ENCODE assay signal across 19 cellular contexts in the genomic region with DNA sequence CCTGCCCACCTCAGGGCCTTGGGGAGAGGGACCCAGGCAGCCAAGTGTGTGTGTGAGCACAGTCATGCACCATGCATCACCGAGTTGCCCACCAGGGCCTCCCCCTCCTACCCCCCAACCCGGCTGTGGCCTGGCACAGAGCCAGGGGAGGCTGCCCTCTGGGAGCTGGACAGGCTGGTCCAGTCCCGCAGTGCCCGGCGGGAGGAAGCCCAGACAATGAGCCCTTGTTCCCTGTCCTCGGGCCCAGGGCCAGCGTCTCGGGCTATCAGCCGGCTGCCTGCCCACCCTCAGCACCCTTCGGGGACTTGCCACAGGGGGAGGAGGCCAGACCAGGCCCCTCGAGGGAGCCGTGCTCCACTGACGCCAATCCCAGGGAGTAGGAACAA. TPM values are rescaled to one million over a fixed set of nuclear protein-coding genes. Genes with fewer than 3 reads are reported as not detected.
DNase-seq lines count a peak whose midpoint lies in the region; ATAC-seq, FAIRE-seq and TF ChIP-seq lines count a peak whose summit lies in the region.
"Had no signal": no experiment of that assay in that cellular context is flagged by ENCODE, and none has a peak within 500 bp of the region (broad histone marks: within the 10 kb centered on the region; RNA-seq: fewer than 3 reads in every experiment).

No MANE protein-coding gene starts in this region.

- H3K9me3 Mint-ChIP-seq in astrocyte (ENCODE audit: unreplicated experiment): no peaks in the 10 kb centered on the region
- H3K9me3 Mint-ChIP-seq: immature natural killer cell; stimulated activated naive CD8-positive, alpha-beta T cell treated with anti-CD3 and anti-CD28 coated beads, Interleukin-15, Interleukin-2, amounts not matched to agents 100 ng/mL and 50 ng/mL, for 24 hours had no signal

- H3K36me3 ChIP-seq in astrocyte (ENCODE audit: insufficient read depth, low read length) (no peaks in the 10 kb centered on the region), vagina (peaks cover 0 to 18% of the 10 kb centered on the region in 2 donors)
- H3K36me3 ChIP-seq: gastrocnemius medialis had no signal

- H3K36me3 Mint-ChIP-seq in astrocyte (ENCODE audit: low read depth, unreplicated experiment): peaks cover 1% of the 10 kb centered on the region
- H3K36me3 Mint-ChIP-seq: immature natural killer cell had no signal

- H3K4me1 ChIP-seq in astrocyte (ENCODE audit: insufficient read depth, low read length) (peaks cover 21% of the 10 kb centered on the region), vagina (peaks cover 11% of the 10 kb centered on the region)
- H3K4me1 ChIP-seq: gastrocnemius medialis had no signal

- H3K4me2 ChIP-seq in astrocyte (ENCODE audit: low read length): peak overlapping the region; percentile 26

- no peak for FAIRE-seq in astrocyte (lab: Jason Lieb, UNC)

- no peaks in the 10 kb centered on the region for H4K20me1 ChIP-seq in astrocyte (ENCODE audit: insufficient read depth, low read length)

- no peak for TF ChIP-seq POLR2A in vagina (IDR thresholded peaks at IDR 0.05)

- H3K27me3 ChIP-seq in astrocyte (ENCODE audit: insufficient read depth, low read length) (no peaks in the 10 kb centered on the region), vagina (no peaks in the 10 kb centered on the region)
- H3K27me3 ChIP-seq: gastrocnemius medialis had no signal

- H3K79me2 ChIP-seq in astrocyte (ENCODE audit: insufficient read depth, low read length): no peaks in the 10 kb centered on the region

- H2AFZ ChIP-seq in astrocyte (ENCODE audit: low read depth, low read length): peak overlapping the region; percentile 41

- H3K27ac Mint-ChIP-seq in astrocyte (ENCODE audit: unreplicated experiment): no peak overlapping the region
- H3K27ac Mint-ChIP-seq: activated naive CD8-positive, alpha-beta T cell; stimulated activated naive CD8-positive, alpha-beta T cell treated with anti-CD3 and anti-CD28 coated beads, Interleukin-15, Interleukin-2, amounts not matched to agents 100 ng/mL and 50 ng/mL, for 24 hours had no signal

- no peak overlapping the region for H3K27ac ChIP-seq in astrocyte (ENCODE audit: low read depth, low read length)
- no peak overlapping the region for H3K27ac ChIP-seq in vagina
- H3K27ac ChIP-seq: gastrocnemius medialis had no signal

- peak; percentile 73 for DNase-seq in HT-29 (ENCODE audit: low spot score)
- no peak for DNase-seq in astrocyte (ENCODE audit: low read depth)
- peak; percentile 75 for DNase-seq in kidney tubule cell (ENCODE audit: low spot score)
- DNase-seq in sciatic nerve (ENCODE audit: low spot score): peak; percentile 89
- no peak for DNase-seq in A172 (ENCODE audit: low spot score)
- no peak for DNase-seq in vagina (ENCODE audit: extremely low spot score in 2 of 2)
- no peak for DNase-seq in NCI-H1930 (lab: John Stamatoyannopoulos, UW)
- DNase-seq: activated CD4-positive, alpha-beta T cell treated with anti-CD3 and anti-CD28 coated beads for 4 hours; AML-193; gastrocnemius medialis; immature natural killer cell; Kasumi-1; NCI-H1417 treated with DMSO at 0.1 percent for 48 hours; NCI-H226; stimulated activated CD4-positive, alpha-beta T cell treated with anti-CD3 and anti-CD28 coated beads, Interleukin-12 subunit alpha, Interleukin-12 subunit beta, amount 100 ng/mL, for 4 hours; T1000 had no signal

- H3K9me3 ChIP-seq in astrocyte (ENCODE audit: insufficient read depth, low read depth, low read length) (no peaks in the 10 kb centered on the region), vagina (no peaks in the 10 kb centered on the region)
- H3K9me3 ChIP-seq: gastrocnemius medialis had no signal

- H3K9ac ChIP-seq in astrocyte (ENCODE audit: low read length): peak overlapping the region; percentile 10

- TF ChIP-seq CTCF in astrocyte (IDR thresholded peaks at IDR 0.05; ENCODE audit: insufficient read depth, low read depth, low read length): no peak
- TF ChIP-seq CTCF in vagina (IDR thresholded peaks at IDR 0.05): no peak

- H3K4me3 Mint-ChIP-seq in astrocyte (ENCODE audit: unreplicated experiment): no peak overlapping the region
- H3K4me3 Mint-ChIP-seq: activated naive CD8-positive, alpha-beta T cell; immature natural killer cell; stimulated activated naive CD8-positive, alpha-beta T cell treated with anti-CD3 and anti-CD28 coated beads, Interleukin-15, Interleukin-2, amounts not matched to agents 100 ng/mL and 50 ng/mL, for 24 hours had no signal

- no peaks in the 10 kb centered on the region for H3K27me3 Mint-ChIP-seq in astrocyte (ENCODE audit: low read depth, unreplicated experiment)

- H3K4me3 ChIP-seq in astrocyte (ENCODE audit: insufficient read depth, low read depth, low read length) (no peak overlapping the region), vagina (no peak overlapping the region)
- H3K4me3 ChIP-seq: gastrocnemius medialis had no signal

- ATAC-seq in sciatic nerve (peak; percentile 51), HG03442 (IDR thresholded peaks at IDR 0.05; ENCODE audit: unreplicated experiment) (no peak)
- ATAC-seq: gastrocnemius medialis had no signal

- peaks cover 10% of the 10 kb centered on the region for H3K4me1 Mint-ChIP-seq in astrocyte (ENCODE audit: low read depth, unreplicated experiment)

- intact Hi-C loops in sciatic nerve (cut with DNase I) (no loop called here), vagina (cut with DNase I) (no loop called here)

RNA-seq across cellular contexts. Expression of gene LRRC75B, which starts 4.5 kb away (rescaled TPM):
- 11.7 and 13.5 TPM in 2 replicates for total RNA-seq in HT-29 (2014; rRNA removed; shearing (Covaris generic))
- total RNA-seq in astrocyte: 5.1 and 6.2 TPM in 2 replicates
- total RNA-seq in sciatic nerve: 17.5 TPM
- 1.4 and 5.0 TPM in 2 replicates for total RNA-seq in A172 (2014; rRNA removed; shearing (Covaris generic))
- total RNA-seq in vagina: 17.9 TPM

RNA-seq across cellular contexts. Expression of gene GGT1, which starts 14.6 kb away (rescaled TPM):
- 15.1 and 27.1 TPM in 2 replicates for total RNA-seq in HT-29 (2014; rRNA removed; shearing (Covaris generic))
- total RNA-seq in astrocyte (2.9 and 3.1 TPM in 2 replicates), sciatic nerve (9.0 TPM), vagina (4.9 TPM)
- total RNA-seq in A172 (2014; rRNA removed; shearing (Covaris generic)): 30.0 and 43.8 TPM in 2 replicates

RNA-seq across cellular contexts. Expression of gene SNRPD3, which starts 32.6 kb away (rescaled TPM):
- total RNA-seq in HT-29 (2014; rRNA removed; shearing (Covaris generic)): 170 and 171 TPM in 2 replicates
- total RNA-seq in astrocyte (89.6 and 97.3 TPM in 2 replicates), sciatic nerve (48.2 TPM), vagina (125 TPM)
- total RNA-seq in A172 (2014; rRNA removed; shearing (Covaris generic)): 152 and 187 TPM in 2 replicates

RNA-seq across cellular contexts. Expression of gene GUCD1, which starts 33.4 kb away (rescaled TPM):
- total RNA-seq in HT-29 (2014; rRNA removed; shearing (Covaris generic)): 178 and 179 TPM in 2 replicates
- total RNA-seq in astrocyte (77.7 and 84.3 TPM in 2 replicates), sciatic nerve (61.2 TPM), vagina (81.8 TPM)
- 58.3 and 73.8 TPM in 2 replicates for total RNA-seq in A172 (2014; rRNA removed; shearing (Covaris generic))

Comparison
In these comparisons a context has a peak if more than half of its experiments do, and no peak if none do; other contexts are left out.
1. DNase-seq: peak in HT-29 (single experiment), kidney tubule cell (single experiment) and sciatic nerve (single experiment); none in astrocyte (single experiment), A172 (single experiment), vagina (0 of 2) and NCI-H1930 (0 of 2).